8 cellular contexts compared by ENCODE assay signal in genomic region chr2:27664245-27664574, GRCh38. TPM values are rescaled to one million over a fixed set of nuclear protein-coding genes. Genes with fewer than 3 reads are reported as not detected.
DNase-seq lines count a peak whose midpoint lies in the region; ATAC-seq and TF ChIP-seq lines count a peak whose summit lies in the region.

No MANE protein-coding gene starts in this region.

- no peaks in the 10 kb centered on the region for H3K9me3 ChIP-seq in ascending aorta
- no peaks in the 10 kb centered on the region for H3K9me3 ChIP-seq in left lung
- no peaks in the 10 kb centered on the region for H3K9me3 ChIP-seq in tibial artery

- H3K4me3 ChIP-seq in ascending aorta (peak overlapping the region; percentile 82 to 95), left lung (peak overlapping the region; percentile 79 to 95), tibial artery (peak overlapping the region; percentile 72 to 92)

- H3K4me1 ChIP-seq in ascending aorta, result peaks cover 14 to 22% of the 10 kb centered on the region in 2 donors
- H3K4me1 ChIP-seq in left lung, result peaks cover 13 to 58% of the 10 kb centered on the region in 2 donors
- peaks cover 0 to 40% (median 21%) of the 10 kb centered on the region in 4 donors for H3K4me1 ChIP-seq in tibial artery

- DNase-seq in ascending aorta (ENCODE audit: low spot score in 2 of 2) (no peak), left lung (peak in 1 of 2 donors; percentile 71), tibial artery (no peak), NCI-H1105 treated with DMSO at 0.1 percent for 48 hours (lab: John Stamatoyannopoulos, UW) (no peak), GM19238 (ENCODE audit: insufficient read length, low spot score) (no peak), Ammon's horn (ENCODE audit: low spot score) (no peak)

- no peaks in the 10 kb centered on the region for H3K27me3 ChIP-seq in ascending aorta
- H3K27me3 ChIP-seq in left lung, result no peaks in the 10 kb centered on the region
- no peaks in the 10 kb centered on the region for H3K27me3 ChIP-seq in tibial artery

- H3K36me3 ChIP-seq in ascending aorta, result peaks cover 42 to 48% of the 10 kb centered on the region in 2 donors
- H3K36me3 ChIP-seq in left lung, result peaks cover 8 to 55% of the 10 kb centered on the region in 2 donors
- peaks cover 47 to 53% (median 49%) of the 10 kb centered on the region in 3 donors for H3K36me3 ChIP-seq in tibial artery

- TF ChIP-seq CTCF in ascending aorta (IDR thresholded peaks at IDR 0.05) (no peak), left lung (IDR thresholded peaks at IDR 0.05) (no peak), tibial artery (IDR thresholded peaks at IDR 0.05) (no peak)

- intact Hi-C loops in ascending aorta (cut with DNase I), result no loop called here
- intact Hi-C loops in left lung (cut with DNase I), result no loop called here
- intact Hi-C loops in tibial artery (cut with DNase I; ENCODE audit: low total_unique reads), result no loop called here

- ATAC-seq in GM18867 (IDR thresholded peaks at IDR 0.05; ENCODE audit: unreplicated experiment) (peak; percentile 17), HG03520 (IDR thresholded peaks at IDR 0.05; ENCODE audit: unreplicated experiment) (peak; percentile 13), left lung (peak; percentile 6)

- H3K27ac ChIP-seq in ascending aorta, result peak overlapping the region; percentile 90 to 93
- H3K27ac ChIP-seq in left lung, result peak overlapping the region; percentile 83 to 95
- H3K27ac ChIP-seq in tibial artery, result peak overlapping the region; percentile 87 to 95

RNA-seq across cellular contexts. Expression of gene SLC4A1AP, which starts 0.5 kb away (rescaled TPM):
- total RNA-seq in ascending aorta (26.8 TPM), left lung (10 to 100 TPM; 18.5 to 20.3 TPM)

RNA-seq across cellular contexts. Expression of gene SUPT7L, which starts 0.8 kb away (rescaled TPM):
- 6.1 TPM for total RNA-seq in ascending aorta
- total RNA-seq in left lung, result 10 to 100 TPM; 30.8 to 32.2 TPM

RNA-seq across cellular contexts. Expression of gene GPN1, which starts 35.4 kb away (rescaled TPM):
- 13.1 TPM for total RNA-seq in ascending aorta
- 10 to 100 TPM; 24.2 to 25.0 TPM for total RNA-seq in left lung

RNA-seq across cellular contexts. Expression of gene CCDC121, which starts 35.4 kb away (rescaled TPM):
- total RNA-seq in ascending aorta (8.0 TPM), left lung (1 to 10 TPM; 2.9 to 3.0 TPM)
